In genomic region chrX:128816919-128817318, GRCh38 we compare ENCODE assay signal across 12 cellular contexts.
DNase-seq lines count a peak whose midpoint lies in the region; ATAC-seq, FAIRE-seq and TF ChIP-seq lines count a peak whose summit lies in the region.
"Had no signal": no experiment of that assay in that cellular context is flagged by ENCODE, and none has a peak within 500 bp of the region (broad histone marks: within the 10 kb centered on the region; RNA-seq: fewer than 3 reads in every experiment).

No MANE protein-coding gene starts in this region.

- no peak overlapping the region for H2AFZ ChIP-seq in K562 (ENCODE audit: low read depth, low read length)

- H3K36me3 ChIP-seq in K562 (ENCODE audit: control insufficient read depth, insufficient read depth, low read length) (no peaks in the 10 kb centered on the region), spleen (no peaks in the 10 kb centered on the region)

- FAIRE-seq in K562 (lab: Jason Lieb, UNC) = no peak

- H3K79me2 ChIP-seq in K562 (ENCODE audit: control insufficient read depth, insufficient read depth, low read length) = no peaks in the 10 kb centered on the region

- POLR2A ChIA-PET in activated CD8-positive, alpha-beta T cell treated with anti-CD3 and anti-CD28 coated beads for 36 hours (lab: Charles Lee) = no interaction called here
- POLR2A ChIA-PET in activated CD8-positive, alpha-beta T cell treated with anti-CD3 and anti-CD28 coated beads, Interleukin-2, amount 10 ng/mL, durations not matched to agents 7 days and 5 days (lab: Charles Lee) = no interaction called here
- POLR2A ChIA-PET in K562 (lab: Yijun Ruan, JAX) = no interaction called here

- H3K9me1 ChIP-seq in K562 (ENCODE audit: control insufficient read depth, insufficient read depth, low read length) = no peaks in the 10 kb centered on the region

- CTCF ChIA-PET in activated CD8-positive, alpha-beta T cell treated with anti-CD3 and anti-CD28 coated beads for 36 hours (lab: Charles Lee) = no interaction called here
- CTCF ChIA-PET in activated CD8-positive, alpha-beta T cell treated with anti-CD3 and anti-CD28 coated beads, Interleukin-2, amount 10 ng/mL, durations not matched to agents 7 days and 5 days (lab: Charles Lee) = no interaction called here
- CTCF ChIA-PET in K562 (lab: Yijun Ruan, JAX; ENCODE audit: low intra/inter-chr PET ratio) = no interaction called here

- no peaks in the 10 kb centered on the region for H3K4me1 Mint-ChIP-seq in activated CD8-positive, alpha-beta T cell treated with anti-CD3 and anti-CD28 coated beads for 36 hours (ENCODE audit: low read depth)
- no peaks in the 10 kb centered on the region for H3K4me1 Mint-ChIP-seq in activated CD8-positive, alpha-beta T cell treated with anti-CD3 and anti-CD28 coated beads, Interleukin-2, amount 10 ng/mL, durations not matched to agents 7 days and 5 days (ENCODE audit: low read depth)
- H3K4me1 Mint-ChIP-seq in progenitor cell of endocrine pancreas (ENCODE audit: low read depth) = no peaks in the 10 kb centered on the region
- H3K4me1 Mint-ChIP-seq: naive thymus-derived CD4-positive, alpha-beta T cell had no signal

- no peak for TF ChIP-seq EP300 in K562 (IDR thresholded peaks at IDR 0.05; ENCODE audit: low read length)

- ATAC-seq in activated CD8-positive, alpha-beta T cell treated with anti-CD3 and anti-CD28 coated beads for 36 hours = no peak
- ATAC-seq in activated CD8-positive, alpha-beta T cell treated with anti-CD3 and anti-CD28 coated beads, Interleukin-2, amount 10 ng/mL, durations not matched to agents 7 days and 5 days = no peak
- no peak for ATAC-seq in K562
- ATAC-seq in sciatic nerve = no peak
- ATAC-seq: activated CD4-positive, CD25-positive, alpha-beta regulatory T cell treated with anti-CD3 and anti-CD28 coated beads, Interleukin-2, amount 50 U/mL, for 24 hours; naive thymus-derived CD4-positive, alpha-beta T cell had no signal

- DNase-seq in activated CD8-positive, alpha-beta T cell treated with anti-CD3 and anti-CD28 coated beads for 36 hours = no peak
- no peak for DNase-seq in activated CD8-positive, alpha-beta T cell treated with anti-CD3 and anti-CD28 coated beads, Interleukin-2, amount 10 ng/mL, durations not matched to agents 7 days and 5 days
- peak; percentile 23 for DNase-seq in NAMALWA (ENCODE audit: low spot score)
- DNase-seq in K562 (ENCODE audit: extremely low read depth in 1 of 4, low spot score in 3 of 4) = peak; percentile 1 to 12 (median 5)
- DNase-seq in progenitor cell of endocrine pancreas (ENCODE audit: low spot score, unreplicated experiment) = no peak
- no peak for DNase-seq in spleen
- no peak for DNase-seq in HCEC 1CT
- DNase-seq in sciatic nerve (ENCODE audit: low spot score) = no peak
- DNase-seq: activated naive CD4-positive, alpha-beta T cell treated with anti-CD3 and anti-CD28 coated beads, Interleukin-2, amount 50 U/mL, for 16 hours; naive thymus-derived CD4-positive, alpha-beta T cell; stimulated activated CD4-positive, alpha-beta T cell treated with anti-CD3 and anti-CD28 coated beads, Interleukin-2, amount 100 ng/mL, for 24 hours had no signal

- TF ChIP-seq RAD21 in K562 (CRISPR knock-in tag; conservative IDR thresholded peaks at IDR 0.05 in 1 of 2, IDR thresholded peaks at IDR 0.05 in 1 of 2) = no peak

- no peak overlapping the region for H3K27ac Mint-ChIP-seq in activated CD8-positive, alpha-beta T cell treated with anti-CD3 and anti-CD28 coated beads for 36 hours
- no peak overlapping the region for H3K27ac Mint-ChIP-seq in activated CD8-positive, alpha-beta T cell treated with anti-CD3 and anti-CD28 coated beads, Interleukin-2, amount 10 ng/mL, durations not matched to agents 7 days and 5 days
- no peak overlapping the region for H3K27ac Mint-ChIP-seq in progenitor cell of endocrine pancreas
- H3K27ac Mint-ChIP-seq: naive thymus-derived CD4-positive, alpha-beta T cell had no signal

- H3K9me3 ChIP-seq in K562 (replicated peaks; ENCODE audit: control insufficient read depth, insufficient read depth, low read depth, low read length) (no peaks in the 10 kb centered on the region), spleen (no peaks in the 10 kb centered on the region)

- no peaks in the 10 kb centered on the region for H4K20me1 ChIP-seq in K562 (replicated peaks; ENCODE audit: control insufficient read depth, insufficient read depth, low read length)

- H3K4me2 ChIP-seq in K562 (ENCODE audit: insufficient read depth, low read length) = no peak overlapping the region

- in situ Hi-C loops in K562 (cut with MboI) = no loop called here

- H3K27ac ChIP-seq in K562 (ENCODE audit: extremely low read depth, low read depth, low read length) (no peak overlapping the region), spleen (no peak overlapping the region)

- no peak overlapping the region for H3K4me3 Mint-ChIP-seq in activated CD8-positive, alpha-beta T cell treated with anti-CD3 and anti-CD28 coated beads for 36 hours
- H3K4me3 Mint-ChIP-seq in activated CD8-positive, alpha-beta T cell treated with anti-CD3 and anti-CD28 coated beads, Interleukin-2, amount 10 ng/mL, durations not matched to agents 7 days and 5 days = no peak overlapping the region
- no peak overlapping the region for H3K4me3 Mint-ChIP-seq in progenitor cell of endocrine pancreas (ENCODE audit: low read depth)
- H3K4me3 Mint-ChIP-seq: naive thymus-derived CD4-positive, alpha-beta T cell had no signal

- H3K27me3 Mint-ChIP-seq in activated CD8-positive, alpha-beta T cell treated with anti-CD3 and anti-CD28 coated beads for 36 hours = no peaks in the 10 kb centered on the region
- no peaks in the 10 kb centered on the region for H3K27me3 Mint-ChIP-seq in activated CD8-positive, alpha-beta T cell treated with anti-CD3 and anti-CD28 coated beads, Interleukin-2, amount 10 ng/mL, durations not matched to agents 7 days and 5 days (ENCODE audit: low read depth)
- no peaks in the 10 kb centered on the region for H3K27me3 Mint-ChIP-seq in progenitor cell of endocrine pancreas

- H3K4me3 ChIP-seq in K562 (no peak overlapping the region), spleen (no peak overlapping the region)

- H3K36me3 Mint-ChIP-seq in activated CD8-positive, alpha-beta T cell treated with anti-CD3 and anti-CD28 coated beads for 36 hours (ENCODE audit: low read depth) = no peaks in the 10 kb centered on the region
- H3K36me3 Mint-ChIP-seq in activated CD8-positive, alpha-beta T cell treated with anti-CD3 and anti-CD28 coated beads, Interleukin-2, amount 10 ng/mL, durations not matched to agents 7 days and 5 days (ENCODE audit: low read depth) = no peaks in the 10 kb centered on the region
- H3K36me3 Mint-ChIP-seq in progenitor cell of endocrine pancreas (ENCODE audit: insufficient read depth) = no peaks in the 10 kb centered on the region
- H3K36me3 Mint-ChIP-seq: naive thymus-derived CD4-positive, alpha-beta T cell had no signal

- TF ChIP-seq POLR2A in K562 (conservative IDR thresholded peaks at IDR 0.05) = no peak
- TF ChIP-seq POLR2A in spleen (IDR thresholded peaks at IDR 0.05) = no peak

- H3K9me3 Mint-ChIP-seq in activated CD8-positive, alpha-beta T cell treated with anti-CD3 and anti-CD28 coated beads for 36 hours = no peaks in the 10 kb centered on the region
- no peaks in the 10 kb centered on the region for H3K9me3 Mint-ChIP-seq in activated CD8-positive, alpha-beta T cell treated with anti-CD3 and anti-CD28 coated beads, Interleukin-2, amount 10 ng/mL, durations not matched to agents 7 days and 5 days (ENCODE audit: insufficient read depth)
- peaks cover 8% of the 10 kb centered on the region for H3K9me3 Mint-ChIP-seq in progenitor cell of endocrine pancreas (ENCODE audit: low read depth)
- H3K9me3 Mint-ChIP-seq: naive thymus-derived CD4-positive, alpha-beta T cell had no signal

- intact Hi-C loops in activated CD8-positive, alpha-beta T cell treated with anti-CD3 and anti-CD28 coated beads for 36 hours (cut with micrococcal nuclease) = no loop called here
- intact Hi-C loops in K562 (cut with micrococcal nuclease) = no loop called here
- intact Hi-C loops in spleen (cut with DNase I; ENCODE audit: low total_unique reads) = no loop called here
- intact Hi-C loops in sciatic nerve (cut with DNase I) = no loop called here

- H3K4me1 ChIP-seq in K562 (replicated peaks in 1 of 2; ENCODE audit: control insufficient read depth in 2 of 2, insufficient read depth in 2 of 2, low read length in 2 of 2) (no peaks in the 10 kb centered on the region), spleen (no peaks in the 10 kb centered on the region)

- peak; percentile 19 for TF ChIP-seq CTCF in activated CD8-positive, alpha-beta T cell treated with anti-CD3 and anti-CD28 coated beads for 36 hours (IDR thresholded peaks at IDR 0.05)
- TF ChIP-seq CTCF in K562 (IDR thresholded peaks at IDR 0.05 in 2 of 3, conservative IDR thresholded peaks at IDR 0.05 in 1 of 3; ENCODE audit: insufficient read depth in 2 of 3, low read depth in 1 of 3, low read length in 3 of 3) (0 out of 6 replicates have a peak, but pooled peaks of 1 of the 3 experiments have one; percentile 2), progenitor cell of endocrine pancreas (IDR thresholded peaks at IDR 0.05; ENCODE audit: unreplicated experiment) (peak; percentile 61), spleen (IDR thresholded peaks at IDR 0.05 in 8 of 11, conservative IDR thresholded peaks at IDR 0.05 in 3 of 11) (no peak)

- H3K9ac ChIP-seq in K562 (ENCODE audit: insufficient read depth in 1 of 2, low read depth in 2 of 2, low read length in 2 of 2) = no peak overlapping the region

- WGBS in K562 (ENCODE audit: insufficient coverage, low coverage, missing lambda C conversion rate) = 0% methylated on average over 3 of the region's 3 CpGs
- WGBS in spleen, 5 donors = 4 to 18% (median 10%) methylated on average over 3 of the region's 3 CpGs

- BruUV-seq in K562 (replicated peaks; lab: Mats Ljungman, UMichigan) = no TSS peak

- H3K27me3 ChIP-seq in K562 (ENCODE audit: control insufficient read depth in 2 of 2, insufficient read depth in 2 of 2, low read length in 2 of 2) (no peaks in the 10 kb centered on the region), spleen (replicated peaks in 1 of 7) (no peaks in the 10 kb centered on the region)

Comparison
In these comparisons a context has a peak if more than half of its experiments do, and no peak if none do; other contexts are left out.
1. DNase-seq: peak in NAMALWA (single experiment) and K562 (4 of 4); none in activated CD8-positive, alpha-beta T cell treated with anti-CD3 and anti-CD28 coated beads for 36 hours (single experiment), activated CD8-positive, alpha-beta T cell treated with anti-CD3 and anti-CD28 coated beads, Interleukin-2, amount 10 ng/mL, durations not matched to agents 7 days and 5 days (single experiment), progenitor cell of endocrine pancreas (single experiment), spleen (single experiment), HCEC 1CT (single experiment) and sciatic nerve (single experiment).
2. CTCF ChIP-seq: peak in activated CD8-positive, alpha-beta T cell treated with anti-CD3 and anti-CD28 coated beads for 36 hours (single experiment) and progenitor cell of endocrine pancreas (single experiment); none in spleen (0 of 11).